28 cellular contexts compared by ENCODE assay signal in the genomic region with DNA sequence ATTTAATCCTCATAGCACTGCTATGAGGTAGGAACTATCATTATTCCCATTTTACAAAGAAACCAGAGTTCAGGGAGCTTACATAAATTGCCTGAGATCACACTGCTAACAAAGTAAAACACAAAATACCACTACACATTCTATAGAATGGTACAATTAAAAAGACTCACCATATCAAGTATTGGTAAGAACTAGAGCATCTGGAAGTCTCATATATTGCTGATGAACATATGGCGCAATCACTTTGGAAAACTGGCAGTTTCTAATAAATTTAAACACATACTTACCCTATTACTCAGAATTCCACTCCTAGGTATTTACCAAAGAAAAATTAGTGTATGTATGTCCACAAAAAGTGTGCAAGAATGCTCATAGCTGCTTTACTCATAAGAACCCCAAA.
"Had no signal": no experiment of that assay in that cellular context is flagged by ENCODE, and none has a peak within 500 bp of the region (broad histone marks: within the 10 kb centered on the region; RNA-seq: fewer than 3 reads in every experiment).

No MANE protein-coding gene starts in this region.

- H3K4me1 ChIP-seq: parathyroid adenoma, psoas muscle, spleen, suprapubic skin, testis, tibial artery, transverse colon, upper lobe of right lung, uterus had no signal

- H3K36me3 ChIP-seq: neural progenitor cell, ovary, spleen, suprapubic skin, tibial artery, transverse colon, upper lobe of right lung, uterus had no signal

- H3K9me3 ChIP-seq: ovary, testis, upper lobe of right lung, uterus had no signal

- DNase-seq: natural killer cell; occipital lobe; ovary; posterior cingulate gyrus; psoas muscle; right cardiac atrium; spleen; stimulated activated CD4-positive, alpha-beta T cell treated with anti-CD3 and anti-CD28 coated beads, Interleukin-12 subunit alpha, Interleukin-12 subunit beta, amount 100 ng/mL, for 4 hours; stimulated activated CD4-positive, alpha-beta T cell treated with anti-CD3 and anti-CD28 coated beads, Interleukin-1b, Interleukin-23, amount 100 ng/mL, for 48 hours; stimulated activated CD4-positive, alpha-beta T cell treated with anti-CD3 and anti-CD28 coated beads, Interleukin-4, amount 100 ng/mL, for 1 hour; stimulated activated CD4-positive, alpha-beta T cell treated with anti-CD3 and anti-CD28 coated beads, Interleukin-4, amount 100 ng/mL, for 4 hours; stimulated activated CD8-positive, alpha-beta memory T cell treated with anti-CD3 and anti-CD28 coated beads, Interleukin-4, amount 100 ng/mL, for 48 hours; stimulated activated naive CD4-positive, alpha-beta T cell; stimulated activated naive CD8-positive, alpha-beta T cell treated with anti-CD3 and anti-CD28 coated beads, Interleukin-15, amount 100 ng/mL, for 72 hours; stimulated activated naive CD8-positive, alpha-beta T cell treated with anti-CD3 and anti-CD28 coated beads, Interleukin-15, Interleukin-2, amounts not matched to agents 100 U/mL and 50 U/mL, for 24 hours; substantia nigra; testis; tibial artery; transverse colon; upper lobe of right lung; uterus had no signal

- H3K9ac ChIP-seq: neural progenitor cell, parathyroid adenoma had no signal

- H3K4me3 ChIP-seq: neural progenitor cell, ovary, psoas muscle, skin epidermis, smooth muscle cell, spleen, suprapubic skin, testis, tibial artery, transverse colon, upper lobe of right lung, uterus had no signal

- H2AFZ ChIP-seq: neural progenitor cell, parathyroid adenoma had no signal

- ATAC-seq: natural killer cell; psoas muscle; right cardiac atrium; sciatic nerve; stimulated activated memory B cell treated with anti-CD40 and anti-IgM and Interleukin-4, amounts not matched to agents 10 μg/mL and 1 μg/mL and 100 μg/mL, for 72 hours; stimulated activated naive CD8-positive, alpha-beta T cell treated with anti-CD3 and anti-CD28 coated beads, Interleukin-15, amount 100 ng/mL, for 72 hours; stimulated activated naive CD8-positive, alpha-beta T cell treated with anti-CD3 and anti-CD28 coated beads, Interleukin-15, Interleukin-2, amounts not matched to agents 100 U/mL and 50 U/mL, for 24 hours; upper lobe of right lung had no signal

- H3K4me2 ChIP-seq: neural progenitor cell, smooth muscle cell had no signal

- H3K27me3 ChIP-seq: ovary, testis, upper lobe of right lung had no signal

- H3K27ac ChIP-seq: neural progenitor cell, ovary, parathyroid adenoma, psoas muscle, skin epidermis, spleen, suprapubic skin, testis, tibial artery, transverse colon, upper lobe of right lung, uterus had no signal
